In genomic region chr2:200713704-200714064, GRCh38 we compare ENCODE assay signal across 8 cellular contexts.
A peak's percentile ranks its signal among the peaks of the same experiment; 100 is the strongest.
DNase-seq lines count a peak whose midpoint lies in the region; ATAC-seq and TF ChIP-seq lines count a peak whose summit lies in the region.

No MANE protein-coding gene starts in this region.

- no peaks in the 10 kb centered on the region for H3K9me2 ChIP-seq in SU-DHL-6 (replicated peaks; ENCODE audit: insufficient read depth, low read length)

- H3K4me1 ChIP-seq in endodermal cell (ENCODE audit: control insufficient read depth, insufficient read depth, low read length) (no peaks in the 10 kb centered on the region), rectal smooth muscle tissue (ENCODE audit: control insufficient read depth, insufficient read depth, low read length) (no peaks in the 10 kb centered on the region)

- H3K27me3 ChIP-seq in SU-DHL-6 (ENCODE audit: low read length) (no peaks in the 10 kb centered on the region), endodermal cell (ENCODE audit: control insufficient read depth, insufficient read depth, low read length, poor library complexity, severe bottlenecking) (no peaks in the 10 kb centered on the region), rectal smooth muscle tissue (ENCODE audit: control insufficient read depth, insufficient read depth, low read length) (no peaks in the 10 kb centered on the region)

- peak overlapping the region; percentile 46 for H3K9ac ChIP-seq in SU-DHL-6 (ENCODE audit: low read length)
- H3K9ac ChIP-seq in endodermal cell (ENCODE audit: extremely low read depth, low read length, poor library complexity, severe bottlenecking): no peak overlapping the region
- H3K9ac ChIP-seq in rectal smooth muscle tissue (ENCODE audit: low read length): no peak overlapping the region

- H3K9me3 Mint-ChIP-seq in Calu3 (ENCODE audit: low read depth, unreplicated experiment) (no peaks in the 10 kb centered on the region), endodermal cell (no peaks in the 10 kb centered on the region)

- peak overlapping the region; percentile 33 for H3K4me3 ChIP-seq in SU-DHL-6 (ENCODE audit: insufficient read depth, low read length, poor library complexity, severe bottlenecking)
- no peak overlapping the region for H3K4me3 ChIP-seq in endodermal cell (ENCODE audit: low read length)
- H3K4me3 ChIP-seq in rectal smooth muscle tissue (ENCODE audit: low read length): peak overlapping the region; percentile 71

- H3K36me3 Mint-ChIP-seq in Calu3 (ENCODE audit: insufficient read depth, unreplicated experiment) (peaks cover 7% of the 10 kb centered on the region), endodermal cell (ENCODE audit: low read depth) (no peaks in the 10 kb centered on the region)

- no peak for DNase-seq in Calu3
- no peak for DNase-seq in endodermal cell
- no peak for DNase-seq in GM19238 (ENCODE audit: insufficient read length, low spot score)
- DNase-seq in DMS114 treated with DMSO at 0.1 percent for 48 hours (lab: John Stamatoyannopoulos, UW; ENCODE audit: unreplicated experiment): no peak
- DNase-seq in putamen (ENCODE audit: low spot score): no peak

- H3F3A ChIP-seq in SU-DHL-6 (ENCODE audit: insufficient read depth): no peaks in the 10 kb centered on the region

- no peaks in the 10 kb centered on the region for H3K79me2 ChIP-seq in SU-DHL-6 (ENCODE audit: insufficient read depth, low read length)

- TF ChIP-seq CTCF in Calu3 (IDR thresholded peaks at IDR 0.05; ENCODE audit: unreplicated experiment) (no peak), SU-DHL-6 (IDR thresholded peaks at IDR 0.05; ENCODE audit: insufficient read depth, low read length, poor library complexity, severe bottlenecking) (no peak), endodermal cell (conservative IDR thresholded peaks at IDR 0.05) (no peak)

- H3K9me3 ChIP-seq in SU-DHL-6 (ENCODE audit: insufficient read depth, low read length): no peaks in the 10 kb centered on the region
- no peaks in the 10 kb centered on the region for H3K9me3 ChIP-seq in endodermal cell (ENCODE audit: control insufficient read depth, low read length)

- no peaks in the 10 kb centered on the region for H3K27me3 Mint-ChIP-seq in Calu3 (ENCODE audit: unreplicated experiment)
- H3K27me3 Mint-ChIP-seq in endodermal cell (ENCODE audit: insufficient read depth): peaks cover 9% of the 10 kb centered on the region

- no peaks in the 10 kb centered on the region for H3K36me3 ChIP-seq in SU-DHL-6 (ENCODE audit: low read length)
- H3K36me3 ChIP-seq in endodermal cell (ENCODE audit: control insufficient read depth, insufficient read depth, low read length): no peaks in the 10 kb centered on the region
- no peaks in the 10 kb centered on the region for H3K36me3 ChIP-seq in rectal smooth muscle tissue (ENCODE audit: control insufficient read depth, insufficient read depth, low read length)

- H3K4me1 Mint-ChIP-seq in Calu3 (ENCODE audit: low read depth, unreplicated experiment) (peaks cover 23% of the 10 kb centered on the region), endodermal cell (peaks cover 2% of the 10 kb centered on the region)

- intact Hi-C loops in Calu3 (cut with micrococcal nuclease; ENCODE audit: unreplicated experiment): loop anchor here (1.0 to 5.0 kb wide), 5 partner anchors 22 to 464 kb away; partner anchors contain the start of genes BZW1, NIF3L1 and PPIL3

- CTCF ChIA-PET in Calu3 (lab: Charles Lee): interaction anchor here (0.7 to 1.9 kb wide), 8 partner anchors 10 to 464 kb away, joined by 3 to 24 read pairs (median 5); partner anchors contain the start of genes BZW1, NIF3L1 and PPIL3

- ATAC-seq in HG03439 (IDR thresholded peaks at IDR 0.05; ENCODE audit: unreplicated experiment): no peak

- H2AFZ ChIP-seq in SU-DHL-6 (ENCODE audit: low read depth, low read length, severe bottlenecking): peak overlapping the region; percentile 91

- H3K27ac ChIP-seq in SU-DHL-6 (ENCODE audit: low read depth, low read length): peak overlapping the region; percentile 63
- no peak overlapping the region for H3K27ac ChIP-seq in endodermal cell (ENCODE audit: low read depth, low read length)
- no peak overlapping the region for H3K27ac ChIP-seq in rectal smooth muscle tissue (ENCODE audit: low read depth, low read length)

- H3K4me3 Mint-ChIP-seq in Calu3 (ENCODE audit: low read depth, unreplicated experiment): peak overlapping the region; percentile 39
- H3K4me3 Mint-ChIP-seq in endodermal cell: peak overlapping the region; percentile 58

- no peaks in the 10 kb centered on the region for H4K20me1 ChIP-seq in SU-DHL-6 (ENCODE audit: low read depth, low read length)

- no TSS peak for BruUV-seq in Calu3 (replicated peaks; lab: Mats Ljungman, UMichigan)

- peak overlapping the region; percentile 69 for H3K4me2 ChIP-seq in SU-DHL-6 (ENCODE audit: low read depth, low read length, poor library complexity, severe bottlenecking)

- 95 to 97% methylated on average over 4 of the region's 4 CpGs for WGBS in endodermal cell (ENCODE audit: insufficient coverage in 1 of 2, insufficient read length in 1 of 2), 2 experiments

- peak overlapping the region; percentile 95 for H3K27ac Mint-ChIP-seq in Calu3 (ENCODE audit: unreplicated experiment)
- H3K27ac Mint-ChIP-seq in endodermal cell: peak overlapping the region; percentile 88
